ENCODE assay signal across 8 cellular contexts in the genomic region with DNA sequence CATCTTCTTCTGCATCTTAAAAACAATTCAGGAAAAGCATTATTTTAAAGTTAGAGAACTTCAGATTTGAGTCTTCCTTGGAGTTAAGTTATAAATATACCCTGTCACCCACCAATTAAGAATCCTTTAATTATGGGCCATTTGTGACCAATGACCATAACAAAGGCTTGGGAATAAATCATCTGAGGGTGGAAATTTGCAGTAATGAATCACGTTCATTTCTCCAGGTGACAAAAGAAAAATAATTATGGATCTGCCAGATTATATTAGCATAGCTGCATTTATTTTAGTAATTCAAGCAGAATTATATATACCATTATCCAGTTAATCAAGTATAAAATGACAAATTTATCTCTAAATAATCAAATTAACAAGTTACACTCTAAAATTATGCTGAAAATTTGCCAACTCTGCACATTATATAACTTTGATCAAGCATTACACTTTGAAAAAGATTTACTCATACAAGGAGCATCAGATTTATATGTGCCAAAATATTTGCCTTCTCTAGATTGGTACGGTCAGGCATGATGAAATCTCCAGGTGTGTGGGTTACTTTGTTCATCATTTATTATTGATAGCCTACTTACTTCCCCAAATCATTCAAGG. TPM values are rescaled to one million over a fixed set of nuclear protein-coding genes. Genes with fewer than 3 reads are reported as not detected.
"Had no signal": no experiment of that assay in that cellular context is flagged by ENCODE, and none has a peak within 500 bp of the region (broad histone marks: within the 10 kb centered on the region; RNA-seq: fewer than 3 reads in every experiment).

Gene OR4K14, minus strand, starts transcription at position 51 of the 609 bp plus-strand sequence. CDS start 4,114 bp downstream, outside the sequence.

- ATAC-seq: GM23338 had no signal

- H3K4me3 ChIP-seq: GM23338 had no signal

- DNase-seq: H9, HCEC 1CT, KG1 had no signal

- FAIRE-seq: H1, H54 had no signal

- H3K4me2 ChIP-seq: GM23338 had no signal

- H2AFZ ChIP-seq: GM23338 had no signal

RNA-seq across cellular contexts. Expression of gene OR4K14, which starts in this region (rescaled TPM):
- total RNA-seq: GM23338, H1, H9, HT-29 had no signal
- polyA plus RNA-seq: GM23338, H1, IgD-negative memory B cell had no signal
